Comparison of ENCODE assay signal across 1 cellular context in genomic region chr1:84620720-84621313, GRCh38.
TF ChIP-seq lines count a peak whose summit lies in the region.

No MANE protein-coding gene starts in this region.

TF ChIP-seq in WTC11, 78 proteins besides CTCF, POLR2A, EP300 and RAD21 (continued from another document):
- TF ChIP-seq E2F1 (CRISPR knock-in tag; IDR thresholded peaks at IDR 0.05) (no peak), TEAD1 (CRISPR knock-in tag; IDR thresholded peaks at IDR 0.05) (peak; percentile 69; the same call in 1 of the 2 replicates), GABPB1 (CRISPR knock-in tag; IDR thresholded peaks at IDR 0.05) (no peak), ZBTB21 (CRISPR knock-in tag; IDR thresholded peaks at IDR 0.05; ENCODE audit: borderline replicate concordance) (peak; percentile 70; the same call in 1 of the 2 replicates), CDX4 (CRISPR knock-in tag; IDR thresholded peaks at IDR 0.05; ENCODE audit: borderline replicate concordance) (no peak), HMGXB4 (CRISPR knock-in tag; IDR thresholded peaks at IDR 0.05) (peak; percentile 99)
